ENCODE assay signal across 27 cellular contexts in genomic region chr16:50560903-50561863, GRCh38. TPM values are rescaled to one million over a fixed set of nuclear protein-coding genes. Genes with fewer than 3 reads are reported as not detected.
"Had no signal": no experiment of that assay in that cellular context is flagged by ENCODE, and none has a peak within 500 bp of the region (broad histone marks: within the 10 kb centered on the region; RNA-seq: fewer than 3 reads in every experiment).

No MANE protein-coding gene starts in this region.

- H3K4me2 ChIP-seq: smooth muscle cell had no signal

- H3K36me3 Mint-ChIP-seq: immature natural killer cell had no signal

- H3K4me3 ChIP-seq: left ventricle myocardium inferior, lung, pancreas, prostate gland, sigmoid colon, smooth muscle cell, stomach, testis, thyroid gland, transverse colon, upper lobe of left lung, vagina had no signal

- H3K4me1 ChIP-seq: left ventricle myocardium inferior, pancreas, prostate gland, testis, thyroid gland, vagina had no signal

- H3K27me3 ChIP-seq: pancreas, sigmoid colon, stomach, testis, thyroid gland, transverse colon, upper lobe of left lung, vagina had no signal

- H3K27ac Mint-ChIP-seq: immature natural killer cell; mesothelial cell of epicardium; natural killer cell; stimulated activated memory B cell treated with anti-CD40 and anti-IgM and Interleukin-4, amounts not matched to agents 10 μg/mL and 1 μg/mL and 100 μg/mL, for 72 hours had no signal

- ATAC-seq: natural killer cell; pancreas; right cardiac atrium; stimulated activated memory B cell treated with anti-CD40 and anti-IgM and Interleukin-4, amounts not matched to agents 10 μg/mL and 1 μg/mL and 100 μg/mL, for 72 hours; stimulated activated naive CD8-positive, alpha-beta T cell treated with anti-CD3 and anti-CD28 coated beads, Interleukin-15, Interleukin-2, amounts not matched to agents 100 U/mL and 50 U/mL, for 24 hours had no signal

- H3K27ac ChIP-seq: left ventricle myocardium inferior, pancreas, prostate gland, sigmoid colon, stomach, testis, thyroid gland, transverse colon, upper lobe of left lung, vagina had no signal

- H3K4me1 Mint-ChIP-seq: natural killer cell; stimulated activated memory B cell treated with anti-CD40 and anti-IgM and Interleukin-4, amounts not matched to agents 10 μg/mL and 1 μg/mL and 100 μg/mL, for 72 hours had no signal

- H3K9me3 Mint-ChIP-seq: natural killer cell had no signal

- DNase-seq: immature natural killer cell; kidney; left ventricle myocardium inferior; mesendoderm; naive B cell; natural killer cell; pancreas; retina; right cardiac atrium; sigmoid colon; stimulated activated CD4-positive, alpha-beta T cell treated with anti-CD3 and anti-CD28 coated beads, Interleukin-1b, Interleukin-23, amount 100 ng/mL, for 48 hours; stimulated activated CD4-positive, alpha-beta T cell treated with anti-CD3 and anti-CD28 coated beads, Interleukin-2, amount 100 ng/mL, for 48 hours; stimulated activated CD4-positive, alpha-beta T cell treated with anti-CD3 and anti-CD28 coated beads, Interleukin-4, amount 100 ng/mL, for 4 hours; stimulated activated CD8-positive, alpha-beta memory T cell treated with anti-CD3 and anti-CD28 coated beads, Interleukin-4, amount 100 ng/mL, for 48 hours; stimulated activated naive CD8-positive, alpha-beta T cell treated with anti-CD3 and anti-CD28 coated beads, Interleukin-15, Interleukin-2, amounts not matched to agents 100 U/mL and 50 U/mL, for 24 hours; stomach; testis; thyroid gland; transverse colon; upper lobe of left lung had no signal

- H3K27me3 Mint-ChIP-seq: stimulated activated memory B cell treated with anti-CD40 and anti-IgM and Interleukin-4, amounts not matched to agents 10 μg/mL and 1 μg/mL and 100 μg/mL, for 72 hours had no signal

- H3K9me3 ChIP-seq: pancreas, prostate gland, sigmoid colon, testis, thyroid gland, transverse colon, vagina had no signal

- H3K36me3 ChIP-seq: left ventricle myocardium inferior, pancreas, prostate gland, thyroid gland, transverse colon, vagina had no signal

- FAIRE-seq: islet of Langerhans, kidney, pancreas had no signal

- H3K4me3 Mint-ChIP-seq: immature natural killer cell; mesothelial cell of epicardium; naive B cell; natural killer cell; stimulated activated memory B cell treated with anti-CD40 and anti-IgM and Interleukin-4, amounts not matched to agents 10 μg/mL and 1 μg/mL and 100 μg/mL, for 72 hours had no signal

RNA-seq across cellular contexts. Expression of gene NKD1, which starts 13.0 kb away (rescaled TPM):
- polyA plus RNA-seq: immature natural killer cell had no signal
